ENCODE assay signal across 1 cellular context in the genomic region with DNA sequence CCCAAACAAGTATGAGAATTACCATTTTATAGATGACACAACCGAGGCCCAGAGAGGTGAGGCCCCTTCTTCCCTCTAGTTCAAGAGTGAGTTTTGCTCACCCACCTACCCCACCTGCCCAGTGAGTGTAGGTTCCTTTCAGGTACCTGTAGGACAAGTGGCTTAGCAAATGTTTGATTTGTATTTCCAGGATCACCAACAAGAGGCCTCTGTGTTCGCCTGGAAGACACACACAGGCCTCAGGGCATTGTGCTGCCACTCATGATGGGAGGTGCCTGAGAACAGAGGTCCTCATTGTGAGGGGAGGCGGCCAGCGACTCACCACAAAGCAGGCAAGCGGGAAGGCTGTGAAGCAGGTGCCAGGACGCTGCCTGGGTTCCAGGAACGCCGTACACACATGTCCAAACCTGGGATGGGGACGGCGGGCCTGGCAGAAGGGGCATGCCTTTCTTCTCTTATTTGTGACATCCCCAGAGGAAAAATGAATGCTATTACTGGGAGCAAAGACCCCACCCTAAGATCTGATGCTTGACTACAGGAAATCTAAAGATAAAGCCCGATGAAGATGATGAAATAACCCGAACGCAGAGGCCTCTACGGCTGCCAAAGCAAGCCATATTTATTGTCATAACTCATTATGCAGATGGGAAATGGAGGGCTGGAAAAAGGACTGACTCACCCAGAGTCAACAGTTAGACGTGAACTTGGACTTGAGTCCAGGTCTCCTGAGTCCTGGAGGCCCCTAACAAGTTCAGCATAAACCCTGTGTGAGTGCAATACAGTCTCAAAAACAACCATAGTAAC.
TF ChIP-seq lines count a peak whose summit lies in the region.

No MANE protein-coding gene starts in this region.

TF ChIP-seq in HepG2, 621 proteins besides CTCF, POLR2A, EP300 and RAD21 (continued from another document):
- TF ChIP-seq CREM (IDR thresholded peaks at IDR 0.05) (peak; percentile 45), CREM (CRISPR knock-in tag; IDR thresholded peaks at IDR 0.05) (no peak), ZNF562 (CRISPR knock-in tag; IDR thresholded peaks at IDR 0.05; ENCODE audit: borderline replicate concordance) (no peak), ZNF766 (CRISPR knock-in tag; IDR thresholded peaks at IDR 0.05; ENCODE audit: borderline replicate concordance) (no peak), NFE2 (CRISPR knock-in tag; IDR thresholded peaks at IDR 0.05) (no peak), ZNF44 (CRISPR knock-in tag; IDR thresholded peaks at IDR 0.05) (peak; percentile 64; the same call in 1 of the 2 replicates), SP1 (IDR thresholded peaks at IDR 0.05) (no peak), SP1 (CRISPR knock-in tag; IDR thresholded peaks at IDR 0.05) (peak; percentile 50), ZNF382 (CRISPR knock-in tag; IDR thresholded peaks at IDR 0.05; ENCODE audit: borderline replicate concordance) (no peak), ZSCAN30 (CRISPR knock-in tag; IDR thresholded peaks at IDR 0.05) (no peak), KLF11 (CRISPR knock-in tag; IDR thresholded peaks at IDR 0.05) (peak; percentile 78), TAF1 (CRISPR knock-in tag; IDR thresholded peaks at IDR 0.05) (peak; percentile 25; the same call in 1 of the 2 replicates), ZFY (CRISPR knock-in tag; IDR thresholded peaks at IDR 0.05) (peak; percentile 55; the same call in 1 of the 2 replicates), RARA (CRISPR knock-in tag; IDR thresholded peaks at IDR 0.05) (peak; percentile 92), GLI4 (CRISPR knock-in tag; IDR thresholded peaks at IDR 0.05; ENCODE audit: borderline replicate concordance) (no peak), CEBPB (IDR thresholded peaks at IDR 0.05; ENCODE audit: borderline replicate concordance, low read depth, low read length) (0 out of 2 replicates have a peak, but pooled peaks have one; percentile 18), THAP11 (CRISPR knock-in tag; IDR thresholded peaks at IDR 0.05) (peak; percentile 51)
- TF ChIP-seq, protein P1, sequence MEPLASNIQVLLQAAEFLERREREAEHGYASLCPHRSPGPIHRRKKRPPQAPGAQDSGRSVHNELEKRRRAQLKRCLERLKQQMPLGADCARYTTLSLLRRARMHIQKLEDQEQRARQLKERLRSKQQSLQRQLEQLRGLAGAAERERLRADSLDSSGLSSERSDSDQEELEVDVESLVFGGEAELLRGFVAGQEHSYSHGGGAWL (CRISPR knock-in tag; IDR thresholded peaks at IDR 0.05): no peak
- TF ChIP-seq, protein P2, sequence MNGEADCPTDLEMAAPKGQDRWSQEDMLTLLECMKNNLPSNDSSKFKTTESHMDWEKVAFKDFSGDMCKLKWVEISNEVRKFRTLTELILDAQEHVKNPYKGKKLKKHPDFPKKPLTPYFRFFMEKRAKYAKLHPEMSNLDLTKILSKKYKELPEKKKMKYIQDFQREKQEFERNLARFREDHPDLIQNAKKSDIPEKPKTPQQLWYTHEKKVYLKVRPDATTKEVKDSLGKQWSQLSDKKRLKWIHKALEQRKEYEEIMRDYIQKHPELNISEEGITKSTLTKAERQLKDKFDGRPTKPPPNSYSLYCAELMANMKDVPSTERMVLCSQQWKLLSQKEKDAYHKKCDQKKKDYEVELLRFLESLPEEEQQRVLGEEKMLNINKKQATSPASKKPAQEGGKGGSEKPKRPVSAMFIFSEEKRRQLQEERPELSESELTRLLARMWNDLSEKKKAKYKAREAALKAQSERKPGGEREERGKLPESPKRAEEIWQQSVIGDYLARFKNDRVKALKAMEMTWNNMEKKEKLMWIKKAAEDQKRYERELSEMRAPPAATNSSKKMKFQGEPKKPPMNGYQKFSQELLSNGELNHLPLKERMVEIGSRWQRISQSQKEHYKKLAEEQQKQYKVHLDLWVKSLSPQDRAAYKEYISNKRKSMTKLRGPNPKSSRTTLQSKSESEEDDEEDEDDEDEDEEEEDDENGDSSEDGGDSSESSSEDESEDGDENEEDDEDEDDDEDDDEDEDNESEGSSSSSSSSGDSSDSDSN (CRISPR knock-in tag; IDR thresholded peaks at IDR 0.05): peak; percentile 61; the same call in 1 of the 2 replicates
- TF ChIP-seq, protein P3, sequence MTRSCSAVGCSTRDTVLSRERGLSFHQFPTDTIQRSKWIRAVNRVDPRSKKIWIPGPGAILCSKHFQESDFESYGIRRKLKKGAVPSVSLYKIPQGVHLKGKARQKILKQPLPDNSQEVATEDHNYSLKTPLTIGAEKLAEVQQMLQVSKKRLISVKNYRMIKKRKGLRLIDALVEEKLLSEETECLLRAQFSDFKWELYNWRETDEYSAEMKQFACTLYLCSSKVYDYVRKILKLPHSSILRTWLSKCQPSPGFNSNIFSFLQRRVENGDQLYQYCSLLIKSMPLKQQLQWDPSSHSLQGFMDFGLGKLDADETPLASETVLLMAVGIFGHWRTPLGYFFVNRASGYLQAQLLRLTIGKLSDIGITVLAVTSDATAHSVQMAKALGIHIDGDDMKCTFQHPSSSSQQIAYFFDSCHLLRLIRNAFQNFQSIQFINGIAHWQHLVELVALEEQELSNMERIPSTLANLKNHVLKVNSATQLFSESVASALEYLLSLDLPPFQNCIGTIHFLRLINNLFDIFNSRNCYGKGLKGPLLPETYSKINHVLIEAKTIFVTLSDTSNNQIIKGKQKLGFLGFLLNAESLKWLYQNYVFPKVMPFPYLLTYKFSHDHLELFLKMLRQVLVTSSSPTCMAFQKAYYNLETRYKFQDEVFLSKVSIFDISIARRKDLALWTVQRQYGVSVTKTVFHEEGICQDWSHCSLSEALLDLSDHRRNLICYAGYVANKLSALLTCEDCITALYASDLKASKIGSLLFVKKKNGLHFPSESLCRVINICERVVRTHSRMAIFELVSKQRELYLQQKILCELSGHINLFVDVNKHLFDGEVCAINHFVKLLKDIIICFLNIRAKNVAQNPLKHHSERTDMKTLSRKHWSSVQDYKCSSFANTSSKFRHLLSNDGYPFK (CRISPR knock-in tag; IDR thresholded peaks at IDR 0.05; ENCODE audit: borderline replicate concordance): no peak
